In the genomic region with DNA sequence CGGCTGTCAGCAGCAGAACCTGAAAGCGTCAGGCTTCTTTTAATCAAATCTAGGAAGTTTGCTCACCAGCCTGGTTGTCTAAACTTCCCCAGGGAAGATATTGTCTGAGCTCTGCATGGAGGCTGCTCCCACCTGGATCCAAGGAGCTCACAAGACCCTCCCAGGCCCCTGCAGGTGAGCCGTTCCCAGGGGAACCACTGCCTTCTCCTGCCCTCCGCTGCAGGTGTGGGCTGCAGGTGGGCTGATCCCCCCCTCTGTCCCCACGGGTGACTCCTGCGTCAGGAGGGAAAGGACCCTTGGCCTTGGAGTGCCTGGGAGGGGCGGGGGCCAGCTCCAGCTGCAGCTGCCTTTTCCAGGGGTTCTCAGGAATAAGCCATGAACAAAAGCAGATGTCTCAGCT, we compare ENCODE assay signal across 1 cellular context.
TF ChIP-seq lines count a peak whose summit lies in the region.

No MANE protein-coding gene starts in this region.

TF ChIP-seq in GM23338, 12 proteins besides CTCF, POLR2A, EP300 and RAD21 (continued from another document):
- TF ChIP-seq, protein P1, sequence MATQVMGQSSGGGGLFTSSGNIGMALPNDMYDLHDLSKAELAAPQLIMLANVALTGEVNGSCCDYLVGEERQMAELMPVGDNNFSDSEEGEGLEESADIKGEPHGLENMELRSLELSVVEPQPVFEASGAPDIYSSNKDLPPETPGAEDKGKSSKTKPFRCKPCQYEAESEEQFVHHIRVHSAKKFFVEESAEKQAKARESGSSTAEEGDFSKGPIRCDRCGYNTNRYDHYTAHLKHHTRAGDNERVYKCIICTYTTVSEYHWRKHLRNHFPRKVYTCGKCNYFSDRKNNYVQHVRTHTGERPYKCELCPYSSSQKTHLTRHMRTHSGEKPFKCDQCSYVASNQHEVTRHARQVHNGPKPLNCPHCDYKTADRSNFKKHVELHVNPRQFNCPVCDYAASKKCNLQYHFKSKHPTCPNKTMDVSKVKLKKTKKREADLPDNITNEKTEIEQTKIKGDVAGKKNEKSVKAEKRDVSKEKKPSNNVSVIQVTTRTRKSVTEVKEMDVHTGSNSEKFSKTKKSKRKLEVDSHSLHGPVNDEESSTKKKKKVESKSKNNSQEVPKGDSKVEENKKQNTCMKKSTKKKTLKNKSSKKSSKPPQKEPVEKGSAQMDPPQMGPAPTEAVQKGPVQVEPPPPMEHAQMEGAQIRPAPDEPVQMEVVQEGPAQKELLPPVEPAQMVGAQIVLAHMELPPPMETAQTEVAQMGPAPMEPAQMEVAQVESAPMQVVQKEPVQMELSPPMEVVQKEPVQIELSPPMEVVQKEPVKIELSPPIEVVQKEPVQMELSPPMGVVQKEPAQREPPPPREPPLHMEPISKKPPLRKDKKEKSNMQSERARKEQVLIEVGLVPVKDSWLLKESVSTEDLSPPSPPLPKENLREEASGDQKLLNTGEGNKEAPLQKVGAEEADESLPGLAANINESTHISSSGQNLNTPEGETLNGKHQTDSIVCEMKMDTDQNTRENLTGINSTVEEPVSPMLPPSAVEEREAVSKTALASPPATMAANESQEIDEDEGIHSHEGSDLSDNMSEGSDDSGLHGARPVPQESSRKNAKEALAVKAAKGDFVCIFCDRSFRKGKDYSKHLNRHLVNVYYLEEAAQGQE (IDR thresholded peaks at IDR 0.05; ENCODE audit: unreplicated experiment), result no peak
- no peak for TF ChIP-seq EZH2phosphoT487 (IDR thresholded peaks at IDR 0.05; ENCODE audit: unreplicated experiment)
- TF ChIP-seq CREB1 (CRISPR knock-in tag; IDR thresholded peaks at IDR 0.05; ENCODE audit: low read depth), result no peak
- no peak for TF ChIP-seq STAT1 (IDR thresholded peaks at IDR 0.05; ENCODE audit: unreplicated experiment)
- TF ChIP-seq POLR2AphosphoS5 (IDR thresholded peaks at IDR 0.05; ENCODE audit: low read depth), result no peak
- no peak for TF ChIP-seq ETS1 (IDR thresholded peaks at IDR 0.05)
- TF ChIP-seq NANOG (IDR thresholded peaks at IDR 0.05; ENCODE audit: borderline replicate concordance), result no peak
- TF ChIP-seq, protein P2, sequence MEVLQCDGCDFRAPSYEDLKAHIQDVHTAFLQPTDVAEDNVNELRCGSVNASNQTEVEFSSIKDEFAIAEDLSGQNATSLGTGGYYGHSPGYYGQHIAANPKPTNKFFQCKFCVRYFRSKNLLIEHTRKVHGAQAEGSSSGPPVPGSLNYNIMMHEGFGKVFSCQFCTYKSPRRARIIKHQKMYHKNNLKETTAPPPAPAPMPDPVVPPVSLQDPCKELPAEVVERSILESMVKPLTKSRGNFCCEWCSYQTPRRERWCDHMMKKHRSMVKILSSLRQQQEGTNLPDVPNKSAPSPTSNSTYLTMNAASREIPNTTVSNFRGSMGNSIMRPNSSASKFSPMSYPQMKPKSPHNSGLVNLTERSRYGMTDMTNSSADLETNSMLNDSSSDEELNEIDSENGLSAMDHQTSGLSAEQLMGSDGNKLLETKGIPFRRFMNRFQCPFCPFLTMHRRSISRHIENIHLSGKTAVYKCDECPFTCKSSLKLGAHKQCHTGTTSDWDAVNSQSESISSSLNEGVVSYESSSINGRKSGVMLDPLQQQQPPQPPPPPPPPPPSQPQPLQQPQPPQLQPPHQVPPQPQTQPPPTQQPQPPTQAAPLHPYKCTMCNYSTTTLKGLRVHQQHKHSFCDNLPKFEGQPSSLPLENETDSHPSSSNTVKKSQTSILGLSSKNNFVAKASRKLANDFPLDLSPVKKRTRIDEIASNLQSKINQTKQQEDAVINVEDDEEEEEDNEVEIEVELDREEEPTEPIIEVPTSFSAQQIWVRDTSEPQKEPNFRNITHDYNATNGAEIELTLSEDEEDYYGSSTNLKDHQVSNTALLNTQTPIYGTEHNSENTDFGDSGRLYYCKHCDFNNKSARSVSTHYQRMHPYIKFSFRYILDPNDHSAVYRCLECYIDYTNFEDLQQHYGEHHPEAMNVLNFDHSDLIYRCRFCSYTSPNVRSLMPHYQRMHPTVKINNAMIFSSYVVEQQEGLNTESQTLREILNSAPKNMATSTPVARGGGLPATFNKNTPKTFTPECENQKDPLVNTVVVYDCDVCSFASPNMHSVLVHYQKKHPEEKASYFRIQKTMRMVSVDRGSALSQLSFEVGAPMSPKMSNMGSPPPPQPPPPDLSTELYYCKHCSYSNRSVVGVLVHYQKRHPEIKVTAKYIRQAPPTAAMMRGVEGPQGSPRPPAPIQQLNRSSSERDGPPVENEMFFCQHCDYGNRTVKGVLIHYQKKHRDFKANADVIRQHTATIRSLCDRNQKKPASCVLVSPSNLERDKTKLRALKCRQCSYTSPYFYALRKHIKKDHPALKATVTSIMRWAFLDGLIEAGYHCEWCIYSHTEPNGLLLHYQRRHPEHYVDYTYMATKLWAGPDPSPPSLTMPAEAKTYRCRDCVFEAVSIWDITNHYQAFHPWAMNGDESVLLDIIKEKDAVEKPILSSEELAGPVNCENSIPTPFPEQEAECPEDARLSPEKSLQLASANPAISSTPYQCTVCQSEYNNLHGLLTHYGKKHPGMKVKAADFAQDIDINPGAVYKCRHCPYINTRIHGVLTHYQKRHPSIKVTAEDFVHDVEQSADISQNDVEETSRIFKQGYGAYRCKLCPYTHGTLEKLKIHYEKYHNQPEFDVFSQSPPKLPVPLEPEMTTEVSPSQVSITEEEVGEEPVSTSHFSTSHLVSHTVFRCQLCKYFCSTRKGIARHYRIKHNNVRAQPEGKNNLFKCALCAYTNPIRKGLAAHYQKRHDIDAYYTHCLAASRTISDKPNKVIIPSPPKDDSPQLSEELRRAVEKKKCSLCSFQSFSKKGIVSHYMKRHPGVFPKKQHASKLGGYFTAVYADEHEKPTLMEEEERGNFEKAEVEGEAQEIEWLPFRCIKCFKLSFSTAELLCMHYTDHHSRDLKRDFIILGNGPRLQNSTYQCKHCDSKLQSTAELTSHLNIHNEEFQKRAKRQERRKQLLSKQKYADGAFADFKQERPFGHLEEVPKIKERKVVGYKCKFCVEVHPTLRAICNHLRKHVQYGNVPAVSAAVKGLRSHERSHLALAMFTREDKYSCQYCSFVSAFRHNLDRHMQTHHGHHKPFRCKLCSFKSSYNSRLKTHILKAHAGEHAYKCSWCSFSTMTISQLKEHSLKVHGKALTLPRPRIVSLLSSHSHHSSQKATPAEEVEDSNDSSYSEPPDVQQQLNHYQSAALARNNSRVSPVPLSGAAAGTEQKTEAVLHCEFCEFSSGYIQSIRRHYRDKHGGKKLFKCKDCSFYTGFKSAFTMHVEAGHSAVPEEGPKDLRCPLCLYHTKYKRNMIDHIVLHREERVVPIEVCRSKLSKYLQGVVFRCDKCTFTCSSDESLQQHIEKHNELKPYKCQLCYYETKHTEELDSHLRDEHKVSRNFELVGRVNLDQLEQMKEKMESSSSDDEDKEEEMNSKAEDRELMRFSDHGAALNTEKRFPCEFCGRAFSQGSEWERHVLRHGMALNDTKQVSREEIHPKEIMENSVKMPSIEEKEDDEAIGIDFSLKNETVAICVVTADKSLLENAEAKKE (CRISPR knock-in tag; IDR thresholded peaks at IDR 0.05), result no peak
